In genomic region chrX:120517936-120518335, GRCh38 we compare ENCODE assay signal across 11 cellular contexts. TPM values are rescaled to one million over a fixed set of nuclear protein-coding genes. Genes with fewer than 3 reads are reported as not detected.
DNase-seq lines count a peak whose midpoint lies in the region; TF ChIP-seq lines count a peak whose summit lies in the region.
"Had no signal": no experiment of that assay in that cellular context is flagged by ENCODE, and none has a peak within 500 bp of the region (broad histone marks: within the 10 kb centered on the region; RNA-seq: fewer than 3 reads in every experiment).

No MANE protein-coding gene starts in this region.

- no peaks in the 10 kb centered on the region for H3K9me3 ChIP-seq in testis
- H3K9me3 ChIP-seq: colonic mucosa had no signal

- H3K27me3 ChIP-seq in testis: no peaks in the 10 kb centered on the region
- H3K27me3 ChIP-seq: colonic mucosa had no signal

- peak; percentile 72 for DNase-seq in HCEC 1CT
- DNase-seq in astrocyte of the cerebellum (ENCODE audit: low read depth): peak; percentile 68
- DNase-seq in fibroblast of villous mesenchyme (ENCODE audit: low read depth): peak; percentile 53
- DNase-seq in smooth muscle cell of the brain vasculature (ENCODE audit: low read depth, low spot score): peak; percentile 10
- no peak for DNase-seq in NCI-H446 treated with DMSO at 0.1 percent for 48 hours (lab: John Stamatoyannopoulos, UW)
- no peak for DNase-seq in testis
- no peak for DNase-seq in stimulated activated CD4-positive, alpha-beta T cell treated with anti-CD3 and anti-CD28 coated beads, Interleukin-4, amount 100 ng/mL, for 24 hours
- DNase-seq: colonic mucosa, head of caudate nucleus, natural killer cell, WERI-Rb-1 had no signal

- 100% methylated on average over 3 of the region's 3 CpGs for WGBS in testis, 2 donors

- intact Hi-C loops in testis (cut with DNase I; ENCODE audit: low total_unique reads): no loop called here

- H3K4me1 ChIP-seq in testis: no peaks in the 10 kb centered on the region
- H3K4me1 ChIP-seq: colonic mucosa had no signal

- H3K4me3 ChIP-seq in astrocyte of the cerebellum (ENCODE audit: low read depth, low read length) (no peak overlapping the region), fibroblast of villous mesenchyme (ENCODE audit: low read depth, low read length) (no peak overlapping the region), testis (no peak overlapping the region)
- H3K4me3 ChIP-seq: colonic mucosa had no signal

- no peak for TF ChIP-seq POLR2A in testis (IDR thresholded peaks at IDR 0.05)

- TF ChIP-seq CTCF in astrocyte of the cerebellum (IDR thresholded peaks at IDR 0.05; ENCODE audit: low read depth, low read length, missing control alignments): no peak
- no peak for TF ChIP-seq CTCF in fibroblast of villous mesenchyme (IDR thresholded peaks at IDR 0.05; ENCODE audit: insufficient read depth, low read depth, low read length)
- no peak for TF ChIP-seq CTCF in testis (IDR thresholded peaks at IDR 0.05)

- in situ Hi-C loops in astrocyte of the cerebellum (cut with HindIII; ENCODE audit: low sequenced_read_pairs): no loop called here

- no peaks in the 10 kb centered on the region for H3K36me3 ChIP-seq in testis (ENCODE audit: low read depth, missing control alignments)
- H3K36me3 ChIP-seq: colonic mucosa, WERI-Rb-1 had no signal

- H3K27ac ChIP-seq in testis: no peak overlapping the region
- H3K27ac ChIP-seq: colonic mucosa, WERI-Rb-1 had no signal

RNA-seq across cellular contexts. Expression of gene CUL4B, which starts 42.8 kb away (rescaled TPM):
- total RNA-seq in fibroblast of villous mesenchyme: 75.4 and 212 TPM in 2 replicates
- total RNA-seq in testis: 100 to 1,000 TPM; 111 to 123 TPM
- polyA plus RNA-seq in testis (ENCODE audit: insufficient read depth, low read depth, low replicate concordance): 62.0 TPM

RNA-seq across cellular contexts. Expression of gene LAMP2, which starts 48.8 kb away (rescaled TPM):
- total RNA-seq in fibroblast of villous mesenchyme: 129 and 153 TPM in 2 replicates
- 100 to 1,000 TPM in 1 of 2 donors, 10 to 100 TPM in 1; 99.3 to 130 TPM for total RNA-seq in testis
- 86.5 TPM for polyA plus RNA-seq in testis (ENCODE audit: insufficient read depth, low read depth, low replicate concordance)

Comparison
In these comparisons a context has a peak if more than half of its experiments do, and no peak if none do; other contexts are left out.
1. DNase-seq: peak in HCEC 1CT (single experiment), astrocyte of the cerebellum (single experiment), fibroblast of villous mesenchyme (single experiment) and smooth muscle cell of the brain vasculature (single experiment); none in NCI-H446 treated with DMSO at 0.1 percent for 48 hours (single experiment), testis (single experiment) and stimulated activated CD4-positive, alpha-beta T cell treated with anti-CD3 and anti-CD28 coated beads, Interleukin-4, amount 100 ng/mL, for 24 hours (single experiment).